8 cellular contexts compared by ENCODE assay signal in genomic region chr19:45076851-45077730, GRCh38. TPM values are rescaled to one million over a fixed set of nuclear protein-coding genes. Genes with fewer than 3 reads are reported as not detected.
DNase-seq lines count a peak whose midpoint lies in the region; ATAC-seq and TF ChIP-seq lines count a peak whose summit lies in the region.

No MANE protein-coding gene starts in this region.

- intact Hi-C loops in activated T-helper 2 cell treated with anti-CD3 and anti-CD28 coated beads, Interferon-gamma antibody, Interleukin-2, Interleukin-4, amounts not matched to agents 10 μg/mL and 5 μg/mL and 100 μg/mL, durations not matched to agents 14 hours and 24 hours and 36 hours (cut with micrococcal nuclease), result loop anchor here (2.0 to 5.0 kb wide), 4 partner anchors 40 to 100 kb away; partner anchors contain the start of genes BLOC1S3, CLASRP and TRAPPC6A
- intact Hi-C loops in transverse colon (cut with DNase I; ENCODE audit: low total_unique reads), result loop anchor here (5.0 kb wide), 1 partner anchor 35 kb away; no protein-coding TSS in a partner anchor

- no peak for ATAC-seq in activated T-cell treated with anti-CD3 and anti-CD28 coated beads, Interleukin-2, amount 50 U/mL, for 72 hours (replicated peaks in 1 of 2)
- ATAC-seq in GM18520 (IDR thresholded peaks at IDR 0.05; ENCODE audit: unreplicated experiment), result no peak
- ATAC-seq in HG02763 (IDR thresholded peaks at IDR 0.05; ENCODE audit: unreplicated experiment), result no peak

- H3K36me3 ChIP-seq in kidney epithelial cell (ENCODE audit: control insufficient read depth, insufficient read depth, low read length) (peaks cover 1% of the 10 kb centered on the region), transverse colon (peaks cover 0 to under 1% (median 0%) of the 10 kb centered on the region in 4 donors)

- H3K4me3 ChIP-seq in kidney epithelial cell (ENCODE audit: low read depth, low read length) (peak overlapping the region; percentile 45), transverse colon (peak overlapping the region in 2 of 4 donors; percentile 65 to 68)

- peaks cover 45% of the 10 kb centered on the region for H3K4me1 Mint-ChIP-seq in activated T-cell treated with anti-CD3 and anti-CD28 coated beads, Interleukin-2, amount 50 U/mL, for 72 hours (ENCODE audit: low read depth)
- H3K4me1 Mint-ChIP-seq in activated T-helper 2 cell treated with anti-CD3 and anti-CD28 coated beads, Interferon-gamma antibody, Interleukin-2, Interleukin-4, amounts not matched to agents 10 μg/mL and 5 μg/mL and 100 μg/mL, durations not matched to agents 14 hours and 24 hours and 36 hours (ENCODE audit: low read depth), result peaks cover 30% of the 10 kb centered on the region

- no peak for TF ChIP-seq POLR2A in transverse colon (IDR thresholded peaks at IDR 0.05)

- H3K27ac ChIP-seq in transverse colon, result peak overlapping the region; percentile 88 to 92 (median 89)

- H3K27me3 Mint-ChIP-seq in activated T-cell treated with anti-CD3 and anti-CD28 coated beads, Interleukin-2, amount 50 U/mL, for 72 hours (ENCODE audit: low read depth), result no peaks in the 10 kb centered on the region
- H3K27me3 Mint-ChIP-seq in activated T-helper 2 cell treated with anti-CD3 and anti-CD28 coated beads, Interferon-gamma antibody, Interleukin-2, Interleukin-4, amounts not matched to agents 10 μg/mL and 5 μg/mL and 100 μg/mL, durations not matched to agents 14 hours and 24 hours and 36 hours (ENCODE audit: low read depth), result no peaks in the 10 kb centered on the region

- TF ChIP-seq EP300 in transverse colon (IDR thresholded peaks at IDR 0.05; ENCODE audit: low read depth), result no peak

- H3K9me3 ChIP-seq in transverse colon, result no peaks in the 10 kb centered on the region

- peak overlapping the region; percentile 84 to 85 for H3K4me3 Mint-ChIP-seq in activated T-cell treated with anti-CD3 and anti-CD28 coated beads, Interleukin-2, amount 50 U/mL, for 72 hours
- peak overlapping the region; percentile 79 for H3K4me3 Mint-ChIP-seq in activated T-helper 2 cell treated with anti-CD3 and anti-CD28 coated beads, Interferon-gamma antibody, Interleukin-2, Interleukin-4, amounts not matched to agents 10 μg/mL and 5 μg/mL and 100 μg/mL, durations not matched to agents 14 hours and 24 hours and 36 hours (ENCODE audit: low read depth)

- peaks cover 7 to 51% (median 39%) of the 10 kb centered on the region in 4 donors for H3K4me1 ChIP-seq in transverse colon

- no peaks in the 10 kb centered on the region for H3K9me3 Mint-ChIP-seq in activated T-cell treated with anti-CD3 and anti-CD28 coated beads, Interleukin-2, amount 50 U/mL, for 72 hours
- H3K9me3 Mint-ChIP-seq in activated T-helper 2 cell treated with anti-CD3 and anti-CD28 coated beads, Interferon-gamma antibody, Interleukin-2, Interleukin-4, amounts not matched to agents 10 μg/mL and 5 μg/mL and 100 μg/mL, durations not matched to agents 14 hours and 24 hours and 36 hours, result no peaks in the 10 kb centered on the region

- DNase-seq in activated T-cell treated with anti-CD3 and anti-CD28 coated beads, Interleukin-2, amount 50 U/mL, for 72 hours, result no peak
- no peak for DNase-seq in activated T-cell treated with anti-CD3 and anti-CD28 coated beads, Interleukin-2, amount 50 U/mL, for 48 hours
- DNase-seq in activated T-helper 2 cell treated with anti-CD3 and anti-CD28 coated beads, Interferon-gamma antibody, Interleukin-2, Interleukin-4, amounts not matched to agents 10 μg/mL and 5 μg/mL and 100 μg/mL, durations not matched to agents 14 hours and 24 hours and 36 hours (ENCODE audit: low spot score), result no peak
- DNase-seq in kidney epithelial cell (ENCODE audit: low read depth) (no peak), transverse colon (peak; percentile 51), GF-D8 (lab: John Stamatoyannopoulos, UW) (no peak)

- peaks cover under 1 to 10% of the 10 kb centered on the region in 2 donors for H3K36me3 Mint-ChIP-seq in activated T-cell treated with anti-CD3 and anti-CD28 coated beads, Interleukin-2, amount 50 U/mL, for 72 hours (ENCODE audit: insufficient read depth in 2 of 2)
- peaks cover 20% of the 10 kb centered on the region for H3K36me3 Mint-ChIP-seq in activated T-helper 2 cell treated with anti-CD3 and anti-CD28 coated beads, Interferon-gamma antibody, Interleukin-2, Interleukin-4, amounts not matched to agents 10 μg/mL and 5 μg/mL and 100 μg/mL, durations not matched to agents 14 hours and 24 hours and 36 hours (ENCODE audit: low read depth)

- TF ChIP-seq CTCF in kidney epithelial cell (IDR thresholded peaks at IDR 0.05; ENCODE audit: insufficient read depth, low read length, poor library complexity, severe bottlenecking), result no peak
- no peak for TF ChIP-seq CTCF in transverse colon (IDR thresholded peaks at IDR 0.05)

- H3K27ac Mint-ChIP-seq in activated T-cell treated with anti-CD3 and anti-CD28 coated beads, Interleukin-2, amount 50 U/mL, for 72 hours, result peak overlapping the region; percentile 71
- H3K27ac Mint-ChIP-seq in activated T-helper 2 cell treated with anti-CD3 and anti-CD28 coated beads, Interferon-gamma antibody, Interleukin-2, Interleukin-4, amounts not matched to agents 10 μg/mL and 5 μg/mL and 100 μg/mL, durations not matched to agents 14 hours and 24 hours and 36 hours, result peak overlapping the region; percentile 67

- H3K27me3 ChIP-seq in kidney epithelial cell (ENCODE audit: control insufficient read depth, insufficient read depth, low read length) (no peaks in the 10 kb centered on the region), transverse colon (no peaks in the 10 kb centered on the region)

- 47 to 60% methylated on average over 7 to 15 of the region's 15 CpGs for WGBS in transverse colon (ENCODE audit: low coverage in 1 of 2), 2 donors

- in situ Hi-C loops in transverse colon (cut with MboI; ENCODE audit: low pct_ligation_motif_present in 1 of 4, low pct_unique_long_range_greater_than_20kb in 1 of 4, low sequenced_read_pairs in 3 of 4), result no loop called here

RNA-seq across cellular contexts. Expression of gene ZNF296, which starts 0.8 kb away (rescaled TPM):
- 1 to 10 TPM; 5.1 to 5.2 TPM for total RNA-seq in activated T-cell treated with anti-CD3 and anti-CD28 coated beads, Interleukin-2, amount 50 U/mL, for 72 hours
- total RNA-seq in activated T-helper 2 cell treated with anti-CD3 and anti-CD28 coated beads, Interferon-gamma antibody, Interleukin-2, Interleukin-4, amounts not matched to agents 10 μg/mL and 5 μg/mL and 100 μg/mL, durations not matched to agents 14 hours and 24 hours and 36 hours, result 3.9 and 5.8 TPM in 2 replicates
- 1.0 and 1.1 TPM in 2 replicates for total RNA-seq in kidney epithelial cell
- total RNA-seq in transverse colon, result 1 to 10 TPM in 3 of 4 donors, under 1 TPM in 1; 0.75 to 5.8 (median 3.5) TPM

RNA-seq across cellular contexts. Expression of gene GEMIN7, which starts 2.0 kb away (rescaled TPM):
- total RNA-seq in activated T-cell treated with anti-CD3 and anti-CD28 coated beads, Interleukin-2, amount 50 U/mL, for 72 hours, result 10 to 100 TPM; 26.4 to 28.1 TPM
- 44.9 and 49.4 TPM in 2 replicates for total RNA-seq in activated T-helper 2 cell treated with anti-CD3 and anti-CD28 coated beads, Interferon-gamma antibody, Interleukin-2, Interleukin-4, amounts not matched to agents 10 μg/mL and 5 μg/mL and 100 μg/mL, durations not matched to agents 14 hours and 24 hours and 36 hours
- total RNA-seq in kidney epithelial cell, result 50.8 and 63.6 TPM in 2 replicates
- total RNA-seq in transverse colon, result 10 to 100 TPM in 3 of 4 donors, 1 to 10 TPM in 1; 3.0 to 21.1 (median 15.9) TPM

RNA-seq across cellular contexts. Expression of gene PPP1R37, which starts 15.9 kb away (rescaled TPM):
- total RNA-seq in activated T-cell treated with anti-CD3 and anti-CD28 coated beads, Interleukin-2, amount 50 U/mL, for 72 hours, result 10 to 100 TPM; 11.8 to 17.3 TPM
- 15.7 and 18.4 TPM in 2 replicates for total RNA-seq in activated T-helper 2 cell treated with anti-CD3 and anti-CD28 coated beads, Interferon-gamma antibody, Interleukin-2, Interleukin-4, amounts not matched to agents 10 μg/mL and 5 μg/mL and 100 μg/mL, durations not matched to agents 14 hours and 24 hours and 36 hours
- 36.5 and 52.0 TPM in 2 replicates for total RNA-seq in kidney epithelial cell
- 10 to 100 TPM; 31.1 to 92.5 (median 45.2) TPM for total RNA-seq in transverse colon

RNA-seq across cellular contexts. Expression of gene CLASRP, which starts 38.2 kb away (rescaled TPM):
- 100 to 1,000 TPM; 110 to 138 TPM for total RNA-seq in activated T-cell treated with anti-CD3 and anti-CD28 coated beads, Interleukin-2, amount 50 U/mL, for 72 hours
- 102 and 105 TPM in 2 replicates for total RNA-seq in activated T-helper 2 cell treated with anti-CD3 and anti-CD28 coated beads, Interferon-gamma antibody, Interleukin-2, Interleukin-4, amounts not matched to agents 10 μg/mL and 5 μg/mL and 100 μg/mL, durations not matched to agents 14 hours and 24 hours and 36 hours
- total RNA-seq in kidney epithelial cell (65.7 and 77.9 TPM in 2 replicates), transverse colon (100 to 1,000 TPM in 2 of 4 donors, 10 to 100 TPM in 2; 82.6 to 382 (median 100) TPM)
